18 cellular contexts compared by ENCODE assay signal in genomic region chr17:46976626-46977270, GRCh38. TPM values are rescaled to one million over a fixed set of nuclear protein-coding genes. Genes with fewer than 3 reads are reported as not detected.
DNase-seq lines count a peak whose midpoint lies in the region; ATAC-seq and TF ChIP-seq lines count a peak whose summit lies in the region.
"Had no signal": no experiment of that assay in that cellular context is flagged by ENCODE, and none has a peak within 500 bp of the region (broad histone marks: within the 10 kb centered on the region; RNA-seq: fewer than 3 reads in every experiment).

No MANE protein-coding gene starts in this region.

- H3K27me3 Mint-ChIP-seq in activated CD4-positive, alpha-beta T cell treated with anti-CD3 and anti-CD28 coated beads for 36 hours: peaks cover 41% of the 10 kb centered on the region

- DNase-seq in HCT116 (ENCODE audit: low read depth, low spot score): no peak
- peak; percentile 23 for DNase-seq in T1000 (lab: John Stamatoyannopoulos, UW)
- DNase-seq in activated CD4-positive, alpha-beta T cell treated with anti-CD3 and anti-CD28 coated beads for 36 hours: no peak
- DNase-seq in left ventricle myocardium superior: no peak
- DNase-seq: activated naive CD4-positive, alpha-beta T cell treated with Interleukin-2 at 50 U/mL for 16 hours; brain microvascular endothelial cell; effector memory CD4-positive, alpha-beta T cell; GF-D8; Kasumi-1; NCI-H2029; NK-92 treated with Interleukin-12 subunit alpha and Interleukin-12 subunit beta, amount 100 ng/mL, for 24 hours had no signal

- no peak overlapping the region for H2AFZ ChIP-seq in HCT116 (ENCODE audit: low read depth, low read length, poor library complexity, severe bottlenecking)

- CTCF ChIA-PET in HCT116 (lab: Charles Lee): interaction anchor here (1.6 to 1.9 kb wide), 2 partner anchors 10 to 34 kb away, joined by 3 to 5 read pairs; no protein-coding TSS in a partner anchor
- CTCF ChIA-PET in activated CD4-positive, alpha-beta T cell treated with anti-CD3 and anti-CD28 coated beads for 36 hours (lab: Charles Lee): no interaction called here

- no peaks in the 10 kb centered on the region for H3K9me2 ChIP-seq in HCT116 (ENCODE audit: insufficient read depth)

- peaks cover 7% of the 10 kb centered on the region for H3K4me1 Mint-ChIP-seq in activated CD4-positive, alpha-beta T cell treated with anti-CD3 and anti-CD28 coated beads for 36 hours

- peak in 2 of 3 experiments; percentile 11 to 28; a peak in 2 of 6 replicates for TF ChIP-seq CTCF in HCT116 (IDR thresholded peaks at IDR 0.05 in 2 of 3, conservative IDR thresholded peaks at IDR 0.05 in 1 of 3; ENCODE audit: borderline replicate concordance in 1 of 3, insufficient read depth in 1 of 3, low read depth in 2 of 3, low read length in 2 of 3)

- no peaks in the 10 kb centered on the region for H3K36me3 ChIP-seq in BLaER1 treated with 17β-estradiol and CSF1 and Interleukin-3, amounts not matched to agents 10 nM and 100 nM
- H3K36me3 ChIP-seq in HCT116 (ENCODE audit: control insufficient read depth in 1 of 2, insufficient read depth in 2 of 2, low read length in 2 of 2) (no peaks in the 10 kb centered on the region), iPS-20b (ENCODE audit: insufficient read depth, low read depth, low read length) (no peaks in the 10 kb centered on the region)
- H3K36me3 ChIP-seq: brain microvascular endothelial cell, SJCRH30 had no signal

- H3K4me3 ChIP-seq in BLaER1 treated with 17β-estradiol and CSF1 and Interleukin-3, amounts not matched to agents 10 nM and 100 nM: no peak overlapping the region
- H3K4me3 ChIP-seq in HCT116 (replicated peaks in 1 of 2; ENCODE audit: low read depth in 1 of 2, low read length in 2 of 2) (no peak overlapping the region), iPS-20b (ENCODE audit: low read length) (peak overlapping the region; percentile 59; the same call in 1 of the 2 replicates)

- RAD21 ChIA-PET in HCT116 (lab: Charles Lee; ENCODE audit: low non-redundant PET in 1 of 2, low total read pairs in 2 of 2, uncharacterized antibody in 2 of 2, unreplicated experiment in 2 of 2): no interaction called here

- no peak overlapping the region for H3K9ac ChIP-seq in BLaER1 treated with 17β-estradiol and CSF1 and Interleukin-3, amounts not matched to agents 10 nM and 100 nM
- H3K9ac ChIP-seq in HCT116 (ENCODE audit: low read length): no peak overlapping the region
- no peak overlapping the region for H3K9ac ChIP-seq in iPS-20b (ENCODE audit: low read depth, low read length)

- peak overlapping the region in 8 of 11 experiments; percentile 99 to 100 (median 100); a peak in 10 of 22 replicates for H3K4me2 ChIP-seq in BLaER1 treated with 17β-estradiol and CSF1 and Interleukin-3, amounts not matched to agents 10 nM and 100 nM
- no peak overlapping the region for H3K4me2 ChIP-seq in HCT116 (ENCODE audit: low read length)

- H3K27me3 ChIP-seq in BLaER1 treated with 17β-estradiol and CSF1 and Interleukin-3, amounts not matched to agents 10 nM and 100 nM: peaks cover 49 to 56% (median 52%) of the 10 kb centered on the region in 11 experiments
- no peaks in the 10 kb centered on the region for H3K27me3 ChIP-seq in HCT116 (ENCODE audit: insufficient read depth, low read length)
- H3K27me3 ChIP-seq in iPS-20b (ENCODE audit: insufficient read depth, low read length): peaks cover 46% of the 10 kb centered on the region
- H3K27me3 ChIP-seq: SJCRH30 had no signal

- ATAC-seq in HCT116 (peak; percentile 26; the same call in 1 of the 2 replicates), HG03565 (IDR thresholded peaks at IDR 0.05; ENCODE audit: unreplicated experiment) (no peak), GM21515 (IDR thresholded peaks at IDR 0.05; ENCODE audit: unreplicated experiment) (no peak), left ventricle myocardium superior (no peak)
- ATAC-seq in activated CD4-positive, alpha-beta T cell treated with anti-CD3 and anti-CD28 coated beads for 36 hours: no peak

- H3K9me3 ChIP-seq in BLaER1 treated with 17β-estradiol and CSF1 and Interleukin-3, amounts not matched to agents 10 nM and 100 nM (replicated peaks in 1 of 11): no peaks in the 10 kb centered on the region
- H3K9me3 ChIP-seq in HCT116 (ENCODE audit: control insufficient read depth in 1 of 2, insufficient read depth in 1 of 2, low read depth in 1 of 2, low read length in 2 of 2): no peaks in the 10 kb centered on the region
- no peaks in the 10 kb centered on the region for H3K9me3 ChIP-seq in iPS-20b (ENCODE audit: insufficient read depth, low read depth, low read length)
- H3K9me3 ChIP-seq: SJCRH30 had no signal

- no peak for TF ChIP-seq RAD21 in HCT116 (IDR thresholded peaks at IDR 0.05; ENCODE audit: low read depth)

- no TSS peak for BruUV-seq in HCT116 (replicated peaks; lab: Mats Ljungman, UMichigan)

- peaks cover 0 to 25% (median 12%) of the 10 kb centered on the region in 11 experiments; a peak in 9 of 22 replicates for H4K20me1 ChIP-seq in BLaER1 treated with 17β-estradiol and CSF1 and Interleukin-3, amounts not matched to agents 10 nM and 100 nM
- H4K20me1 ChIP-seq in HCT116 (ENCODE audit: insufficient read depth): no peaks in the 10 kb centered on the region

- peaks cover 14 to 35% (median 27%) of the 10 kb centered on the region in 10 experiments; a peak in 19 of 20 replicates for H3K4me1 ChIP-seq in BLaER1 treated with 17β-estradiol and CSF1 and Interleukin-3, amounts not matched to agents 10 nM and 100 nM
- H3K4me1 ChIP-seq in HCT116 (ENCODE audit: control insufficient read depth in 1 of 2, insufficient read depth in 2 of 2, low read length in 2 of 2) (peaks cover 8 to 18% of the 10 kb centered on the region in 2 experiments; a peak in 3 of 4 replicates), iPS-20b (ENCODE audit: insufficient read depth, low read length) (peaks cover 21% of the 10 kb centered on the region; the same call in 1 of the 2 replicates)

- no peaks in the 10 kb centered on the region for H3K36me3 Mint-ChIP-seq in activated CD4-positive, alpha-beta T cell treated with anti-CD3 and anti-CD28 coated beads for 36 hours (ENCODE audit: low read depth)

- no peak overlapping the region for H3K4me3 Mint-ChIP-seq in activated CD4-positive, alpha-beta T cell treated with anti-CD3 and anti-CD28 coated beads for 36 hours

- POLR2A ChIA-PET in HCT116 (lab: Charles Lee): no interaction called here
- POLR2A ChIA-PET in activated CD4-positive, alpha-beta T cell treated with anti-CD3 and anti-CD28 coated beads for 36 hours (lab: Charles Lee): no interaction called here

- intact Hi-C loops in HCT116 (cut with micrococcal nuclease) (no loop called here), left ventricle myocardium superior (cut with micrococcal nuclease) (no loop called here)
- intact Hi-C loops in activated CD4-positive, alpha-beta T cell treated with anti-CD3 and anti-CD28 coated beads for 36 hours (cut with DNase I, micrococcal nuclease): no loop called here

- no peak overlapping the region for H3K27ac Mint-ChIP-seq in activated CD4-positive, alpha-beta T cell treated with anti-CD3 and anti-CD28 coated beads for 36 hours

- H3K27ac ChIP-seq in BLaER1 treated with 17β-estradiol and CSF1 and Interleukin-3, amounts not matched to agents 10 nM and 100 nM: no peak overlapping the region
- H3K27ac ChIP-seq in HCT116 (ENCODE audit: low read depth, low read length) (no peak overlapping the region), iPS-20b (ENCODE audit: low read length) (no peak overlapping the region)
- H3K27ac ChIP-seq: brain microvascular endothelial cell had no signal

- H3K79me2 ChIP-seq in HCT116 (ENCODE audit: insufficient read depth, low read length): no peaks in the 10 kb centered on the region

- no peaks in the 10 kb centered on the region for H3K9me3 Mint-ChIP-seq in activated CD4-positive, alpha-beta T cell treated with anti-CD3 and anti-CD28 coated beads for 36 hours (ENCODE audit: low read depth)

- no peak for TF ChIP-seq POLR2A in HCT116 (IDR thresholded peaks at IDR 0.05; ENCODE audit: borderline replicate concordance, extremely low read depth, insufficient read depth, insufficient read length)

TF ChIP-seq in HCT116, 20 proteins besides CTCF, POLR2A, EP300 and RAD21 (continues in another document):
- no peak for TF ChIP-seq CEBPB (IDR thresholded peaks at IDR 0.05; ENCODE audit: low read depth)
- no peak for TF ChIP-seq EZH2 (IDR thresholded peaks at IDR 0.05)
- TF ChIP-seq SIN3A (IDR thresholded peaks at IDR 0.05; ENCODE audit: low read depth): no peak
- TF ChIP-seq EZH2phosphoT487 (IDR thresholded peaks at IDR 0.05; ENCODE audit: borderline replicate concordance): no peak
- no peak for TF ChIP-seq EGR1 (IDR thresholded peaks at IDR 0.05; ENCODE audit: low read depth)
- no peak for TF ChIP-seq TCF7L2 (IDR thresholded peaks at IDR 0.05; ENCODE audit: borderline replicate concordance, extremely low read depth, insufficient read depth, insufficient read length)
- TF ChIP-seq MAX (IDR thresholded peaks at IDR 0.05): no peak
- no peak for TF ChIP-seq YY1 (IDR thresholded peaks at IDR 0.05; ENCODE audit: extremely low read depth, insufficient replicate concordance, low read depth, low read length)

RNA-seq across cellular contexts. Expression of gene RPRML, which starts 2.3 kb away (rescaled TPM):
- total RNA-seq in HCT116 (2021; ENCODE audit: unreplicated experiment): not detected
- 0.29 and 0.30 TPM in 2 replicates for polyA plus RNA-seq in HCT116 (2012)
- not detected for total RNA-seq in activated CD4-positive, alpha-beta T cell treated with anti-CD3 and anti-CD28 coated beads for 36 hours
- 0.32 TPM for total RNA-seq in left ventricle myocardium superior
- total RNA-seq: kidney epithelial cell, mucosa of gallbladder had no signal

RNA-seq across cellular contexts. Expression of gene GOSR2, which starts 53.8 kb away (rescaled TPM):
- total RNA-seq in HCT116 (2021; ENCODE audit: unreplicated experiment) (52.9 TPM), left ventricle myocardium superior (35.2 TPM)
- polyA plus RNA-seq in HCT116 (2012): 28.8 and 32.3 TPM in 2 replicates
- total RNA-seq in activated CD4-positive, alpha-beta T cell treated with anti-CD3 and anti-CD28 coated beads for 36 hours: 10 to 100 TPM; 38.9 to 42.7 TPM
